ENCODE assay signal across 16 cellular contexts in genomic region chr13:42369071-42369795, GRCh38.
DNase-seq lines count a peak whose midpoint lies in the region; ATAC-seq and TF ChIP-seq lines count a peak whose summit lies in the region.
"Had no signal": no experiment of that assay in that cellular context is flagged by ENCODE, and none has a peak within 500 bp of the region (broad histone marks: within the 10 kb centered on the region; RNA-seq: fewer than 3 reads in every experiment).

No MANE protein-coding gene starts in this region.

- H3K36me3 Mint-ChIP-seq in activated naive CD4-positive, alpha-beta T cell treated with anti-CD3 and anti-CD28 coated beads, Interleukin-2, amount 50 U/mL, for 72 hours = peaks cover 0 to 7% of the 10 kb centered on the region in 2 donors
- no peaks in the 10 kb centered on the region for H3K36me3 Mint-ChIP-seq in activated naive CD4-positive, alpha-beta T cell treated with anti-CD3 and anti-CD28 coated beads, Interleukin-2, amount 10 ng/mL, durations not matched to agents 7 days and 5 days
- no peaks in the 10 kb centered on the region for H3K36me3 Mint-ChIP-seq in activated CD4-positive, alpha-beta memory T cell treated with anti-CD3 and anti-CD28 coated beads for 36 hours
- H3K36me3 Mint-ChIP-seq in stimulated activated memory B cell treated with anti-CD40 and anti-IgM and Interleukin-4, amounts not matched to agents 10 μg/mL and 1 μg/mL and 100 μg/mL, for 72 hours = no peaks in the 10 kb centered on the region

- H3K27me3 Mint-ChIP-seq in activated naive CD4-positive, alpha-beta T cell treated with anti-CD3 and anti-CD28 coated beads, Interleukin-2, amount 10 ng/mL, durations not matched to agents 7 days and 5 days = peaks cover 4% of the 10 kb centered on the region
- no peaks in the 10 kb centered on the region for H3K27me3 Mint-ChIP-seq in activated CD4-positive, alpha-beta memory T cell treated with anti-CD3 and anti-CD28 coated beads for 36 hours
- H3K27me3 Mint-ChIP-seq in stimulated activated memory B cell treated with anti-CD40 and anti-IgM and Interleukin-4, amounts not matched to agents 10 μg/mL and 1 μg/mL and 100 μg/mL, for 72 hours = no peaks in the 10 kb centered on the region

- no peak for DNase-seq in activated naive CD4-positive, alpha-beta T cell treated with anti-CD3 and anti-CD28 coated beads, Interleukin-2, amount 50 U/mL, for 72 hours (ENCODE audit: low spot score in 2 of 2)
- no peak for DNase-seq in activated naive CD4-positive, alpha-beta T cell treated with anti-CD3 and anti-CD28 coated beads, Interleukin-2, amount 10 ng/mL, durations not matched to agents 7 days and 5 days
- peak; percentile 86 for DNase-seq in activated CD4-positive, alpha-beta memory T cell treated with anti-CD3 and anti-CD28 coated beads for 36 hours
- DNase-seq in GM20000 (ENCODE audit: low spot score) (no peak), NCI-H2107 treated with DMSO at 0.1 percent for 48 hours (lab: John Stamatoyannopoulos, UW; ENCODE audit: unreplicated experiment) (no peak), RKO (ENCODE audit: low spot score) (no peak)
- DNase-seq: amygdala, DMS 273 treated with DMSO at 0.1 percent for 48 hours, H9, NCI-H146, NCI-H446, nephron progenitor cell, T1000, upper lobe of left lung had no signal

- intact Hi-C loops in activated CD4-positive, alpha-beta memory T cell treated with anti-CD3 and anti-CD28 coated beads for 36 hours (cut with micrococcal nuclease) = loop anchor here (1.0 kb wide), 4 partner anchors 8 to 37 kb away; no protein-coding TSS in a partner anchor

- CTCF ChIA-PET in activated naive CD4-positive, alpha-beta T cell treated with anti-CD3 and anti-CD28 coated beads, Interleukin-2, amount 10 ng/mL, durations not matched to agents 7 days and 5 days (lab: Charles Lee) = no interaction called here
- CTCF ChIA-PET in activated CD4-positive, alpha-beta memory T cell treated with anti-CD3 and anti-CD28 coated beads for 36 hours (lab: Charles Lee) = interaction anchor here (1.1 to 1.8 kb wide), 5 partner anchors 8 to 128 kb away, joined by 3 to 14 read pairs (median 8); no protein-coding TSS in a partner anchor

- H3K4me1 Mint-ChIP-seq in activated naive CD4-positive, alpha-beta T cell treated with anti-CD3 and anti-CD28 coated beads, Interleukin-2, amount 10 ng/mL, durations not matched to agents 7 days and 5 days = peaks cover 36% of the 10 kb centered on the region
- H3K4me1 Mint-ChIP-seq in activated CD4-positive, alpha-beta memory T cell treated with anti-CD3 and anti-CD28 coated beads for 36 hours (ENCODE audit: low read depth) = peaks cover 52% of the 10 kb centered on the region
- H3K4me1 Mint-ChIP-seq in stimulated activated memory B cell treated with anti-CD40 and anti-IgM and Interleukin-4, amounts not matched to agents 10 μg/mL and 1 μg/mL and 100 μg/mL, for 72 hours = peaks cover 19% of the 10 kb centered on the region

- POLR2A ChIA-PET in activated CD4-positive, alpha-beta memory T cell treated with anti-CD3 and anti-CD28 coated beads for 36 hours (lab: Charles Lee) = interaction anchor here (0.6 to 3.1 kb wide), 13 partner anchors 9 to 98 kb away, joined by 3 to 23 read pairs (median 5); partner anchors contain the start of gene AKAP11

- no peak for TF ChIP-seq CTCF in GM20000 (IDR thresholded peaks at IDR 0.05; ENCODE audit: extremely low read depth, missing control alignments)

- ATAC-seq in activated naive CD4-positive, alpha-beta T cell treated with anti-CD3 and anti-CD28 coated beads, Interleukin-2, amount 50 U/mL, for 72 hours = peak; percentile 88 to 90
- ATAC-seq in GM21529 (IDR thresholded peaks at IDR 0.05; ENCODE audit: unreplicated experiment) = peak; percentile 90
- peak; percentile 48 for ATAC-seq in stimulated activated memory B cell treated with anti-CD40 and anti-IgM and Interleukin-4, amounts not matched to agents 10 μg/mL and 1 μg/mL and 100 μg/mL, for 72 hours

- H3K27ac Mint-ChIP-seq in activated naive CD4-positive, alpha-beta T cell treated with anti-CD3 and anti-CD28 coated beads, Interleukin-2, amount 50 U/mL, for 72 hours = no peak overlapping the region
- H3K27ac Mint-ChIP-seq in activated naive CD4-positive, alpha-beta T cell treated with anti-CD3 and anti-CD28 coated beads, Interleukin-2, amount 10 ng/mL, durations not matched to agents 7 days and 5 days = no peak overlapping the region
- H3K27ac Mint-ChIP-seq in activated CD4-positive, alpha-beta memory T cell treated with anti-CD3 and anti-CD28 coated beads for 36 hours = peak overlapping the region; percentile 78
- no peak overlapping the region for H3K27ac Mint-ChIP-seq in stimulated activated memory B cell treated with anti-CD40 and anti-IgM and Interleukin-4, amounts not matched to agents 10 μg/mL and 1 μg/mL and 100 μg/mL, for 72 hours
- H3K27ac Mint-ChIP-seq: H9, nephron progenitor cell had no signal

- peaks cover 0 to 9% of the 10 kb centered on the region in 2 donors for H3K9me3 Mint-ChIP-seq in activated naive CD4-positive, alpha-beta T cell treated with anti-CD3 and anti-CD28 coated beads, Interleukin-2, amount 50 U/mL, for 72 hours
- no peaks in the 10 kb centered on the region for H3K9me3 Mint-ChIP-seq in activated naive CD4-positive, alpha-beta T cell treated with anti-CD3 and anti-CD28 coated beads, Interleukin-2, amount 10 ng/mL, durations not matched to agents 7 days and 5 days
- H3K9me3 Mint-ChIP-seq in activated CD4-positive, alpha-beta memory T cell treated with anti-CD3 and anti-CD28 coated beads for 36 hours = no peaks in the 10 kb centered on the region
- H3K9me3 Mint-ChIP-seq in stimulated activated memory B cell treated with anti-CD40 and anti-IgM and Interleukin-4, amounts not matched to agents 10 μg/mL and 1 μg/mL and 100 μg/mL, for 72 hours = peaks cover 2% of the 10 kb centered on the region
- H3K9me3 Mint-ChIP-seq: H9, nephron progenitor cell had no signal

- no peak overlapping the region for H3K4me3 Mint-ChIP-seq in activated naive CD4-positive, alpha-beta T cell treated with anti-CD3 and anti-CD28 coated beads, Interleukin-2, amount 10 ng/mL, durations not matched to agents 7 days and 5 days
- H3K4me3 Mint-ChIP-seq in activated CD4-positive, alpha-beta memory T cell treated with anti-CD3 and anti-CD28 coated beads for 36 hours = no peak overlapping the region
- no peak overlapping the region for H3K4me3 Mint-ChIP-seq in stimulated activated memory B cell treated with anti-CD40 and anti-IgM and Interleukin-4, amounts not matched to agents 10 μg/mL and 1 μg/mL and 100 μg/mL, for 72 hours
- H3K4me3 Mint-ChIP-seq: H9, nephron progenitor cell had no signal
